Comparison of ENCODE assay signal across 20 cellular contexts in the genomic region with DNA sequence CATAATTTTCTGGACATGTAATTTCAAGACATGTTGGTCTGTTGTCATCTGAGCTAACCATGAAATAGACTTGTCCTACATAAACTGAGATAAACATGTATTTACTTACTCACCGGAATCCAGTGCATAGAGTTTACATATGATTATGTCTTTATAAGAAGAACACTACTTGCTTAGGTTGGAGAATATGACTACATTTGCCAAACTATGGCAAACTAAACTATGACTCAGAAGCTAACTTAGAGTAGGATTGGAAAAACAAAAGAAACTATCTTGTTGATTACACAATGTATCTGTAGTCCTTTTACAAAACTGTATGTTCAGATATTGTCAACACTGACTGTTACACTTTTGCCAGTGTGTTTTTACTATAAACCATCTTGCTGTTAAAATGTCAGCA.
DNase-seq lines count a peak whose midpoint lies in the region; ATAC-seq and TF ChIP-seq lines count a peak whose summit lies in the region.
"Had no signal": no experiment of that assay in that cellular context is flagged by ENCODE, and none has a peak within 500 bp of the region (broad histone marks: within the 10 kb centered on the region; RNA-seq: fewer than 3 reads in every experiment).

No MANE protein-coding gene starts in this region.

- H3K4me1 ChIP-seq in ACC112 (ENCODE audit: control insufficient read depth, insufficient read depth, low read length, unreplicated experiment) (peaks cover 34% of the 10 kb centered on the region), adipocyte (ENCODE audit: control insufficient read depth, insufficient read depth, low read length) (peaks cover 44% of the 10 kb centered on the region), gastrocnemius medialis (no peaks in the 10 kb centered on the region)
- H3K4me1 ChIP-seq: tibial artery had no signal

- peak; percentile 12 for DNase-seq in GM04504 (ENCODE audit: low read depth)
- peak; percentile 72 for DNase-seq in adipocyte (ENCODE audit: low read depth)
- peak; percentile 84 for DNase-seq in fibroblast of pulmonary artery (ENCODE audit: low read depth)
- DNase-seq in gastrocnemius medialis: no peak
- DNase-seq in NCI-H69 (lab: John Stamatoyannopoulos, UW): no peak
- no peak for DNase-seq in SIG-M5 (lab: John Stamatoyannopoulos, UW)
- DNase-seq: activated CD4-positive, alpha-beta T cell treated with anti-CD3 and anti-CD28 coated beads for 48 hours; aorta; DMS79; head of caudate nucleus; left colon; NCI-H1436; NCI-H510A treated with DMSO at 0.1 percent for 48 hours; stimulated activated CD4-positive, alpha-beta T cell treated with anti-CD3 and anti-CD28 coated beads, Interleukin-15, amount 100 ng/mL, for 24 hours; T-helper 17 cell; tibial artery had no signal

- H3K9ac ChIP-seq in adipocyte (ENCODE audit: low read length): no peak overlapping the region

- H2AFZ ChIP-seq in ACC112 (ENCODE audit: low read length, unreplicated experiment): no peak overlapping the region

- H3K4me3 ChIP-seq in ACC112 (ENCODE audit: low read depth, low read length) (no peak overlapping the region), adipocyte (ENCODE audit: low read length) (no peak overlapping the region), fibroblast of pulmonary artery (replicated peaks; ENCODE audit: low read depth, low read length) (no peak overlapping the region), gastrocnemius medialis (no peak overlapping the region)
- H3K4me3 ChIP-seq: tibial artery had no signal

- H3K27me3 ChIP-seq in ACC112 (ENCODE audit: insufficient read depth, low read length): no peaks in the 10 kb centered on the region
- no peaks in the 10 kb centered on the region for H3K27me3 ChIP-seq in adipocyte (replicated peaks; ENCODE audit: control insufficient read depth, insufficient read depth, low read length)
- no peaks in the 10 kb centered on the region for H3K27me3 ChIP-seq in gastrocnemius medialis

- no peak for TF ChIP-seq POLR2A in gastrocnemius medialis (IDR thresholded peaks at IDR 0.05)

- TF ChIP-seq CTCF in fibroblast of pulmonary artery (IDR thresholded peaks at IDR 0.05; ENCODE audit: low read length, missing control alignments): no peak
- no peak for TF ChIP-seq CTCF in gastrocnemius medialis (IDR thresholded peaks at IDR 0.05 in 4 of 5, conservative IDR thresholded peaks at IDR 0.05 in 1 of 5)

- H3K9me3 ChIP-seq in adipocyte (ENCODE audit: control insufficient read depth, low read length): no peaks in the 10 kb centered on the region
- H3K9me3 ChIP-seq in gastrocnemius medialis: no peaks in the 10 kb centered on the region
- H3K9me3 ChIP-seq: tibial artery had no signal

- ATAC-seq in GM19035 (IDR thresholded peaks at IDR 0.05; ENCODE audit: unreplicated experiment): no peak
- ATAC-seq in gastrocnemius medialis: no peak
- ATAC-seq: HepG2, left colon, Panc1, T-helper 17 cell had no signal

- no peaks in the 10 kb centered on the region for H3K79me2 ChIP-seq in ACC112 (ENCODE audit: control insufficient read depth, insufficient read depth, low read length, unreplicated experiment)

- intact Hi-C loops in gastrocnemius medialis (cut with DNase I; ENCODE audit: low total_unique reads): no loop called here

- no peaks in the 10 kb centered on the region for H3K36me3 ChIP-seq in ACC112 (ENCODE audit: insufficient read depth, low read length)
- H3K36me3 ChIP-seq in adipocyte (ENCODE audit: control insufficient read depth, insufficient read depth, low read length, severe bottlenecking): no peaks in the 10 kb centered on the region
- H3K36me3 ChIP-seq in gastrocnemius medialis: no peaks in the 10 kb centered on the region
- H3K36me3 ChIP-seq: tibial artery had no signal

- peak overlapping the region; percentile 61 for H3K27ac ChIP-seq in ACC112 (ENCODE audit: low read depth, low read length)
- no peak overlapping the region for H3K27ac ChIP-seq in gastrocnemius medialis
- H3K27ac ChIP-seq: tibial artery had no signal

- in situ Hi-C loops in gastrocnemius medialis (cut with MboI; ENCODE audit: low sequenced_read_pairs in 4 of 4): no loop called here

Comparison
In these comparisons a context has a peak if more than half of its experiments do, and no peak if none do; other contexts are left out.
1. DNase-seq: peak in GM04504 (single experiment), adipocyte (single experiment) and fibroblast of pulmonary artery (single experiment); none in gastrocnemius medialis (0 of 2), NCI-H69 (single experiment) and SIG-M5 (single experiment).